8 cellular contexts compared by ENCODE assay signal in genomic region chr17:78289802-78290363, GRCh38. TPM values are rescaled to one million over a fixed set of nuclear protein-coding genes. Genes with fewer than 3 reads are reported as not detected.
A peak's percentile ranks its signal among the peaks of the same experiment; 100 is the strongest.
DNase-seq lines count a peak whose midpoint lies in the region; ATAC-seq and TF ChIP-seq lines count a peak whose summit lies in the region.

No MANE protein-coding gene starts in this region.

- H3K36me3 Mint-ChIP-seq in activated naive CD8-positive, alpha-beta T cell treated with anti-CD3 and anti-CD28 coated beads, Interleukin-2, amount 50 U/mL, for 24 hours (ENCODE audit: low read depth): no peaks in the 10 kb centered on the region

- H3K4me3 ChIP-seq in GM12865 (ENCODE audit: low read depth, low read length) (no peak overlapping the region), heart right ventricle (no peak overlapping the region)

- no peaks in the 10 kb centered on the region for H3K9me3 Mint-ChIP-seq in activated naive CD8-positive, alpha-beta T cell treated with anti-CD3 and anti-CD28 coated beads, Interleukin-2, amount 50 U/mL, for 24 hours

- intact Hi-C loops in heart right ventricle (cut with DNase I): loop anchor here (1.0 to 5.0 kb wide), 7 partner anchors 47 to 133 kb away; partner anchors contain the start of gene SOCS3 (in 6 of the 10)

- H3K4me1 Mint-ChIP-seq in activated naive CD8-positive, alpha-beta T cell treated with anti-CD3 and anti-CD28 coated beads, Interleukin-2, amount 50 U/mL, for 24 hours: peaks cover 2% of the 10 kb centered on the region

- H3K27me3 ChIP-seq in heart right ventricle: no peaks in the 10 kb centered on the region

- DNase-seq in GM12865 (ENCODE audit: low read depth) (peak; percentile 90), NCI-H146 treated with DMSO at 0.1 percent for 48 hours (lab: John Stamatoyannopoulos, UW; ENCODE audit: unreplicated experiment) (peak; percentile 58), SW480 (ENCODE audit: low spot score) (peak; percentile 83), heart right ventricle (peak; percentile 71 to 85), putamen (ENCODE audit: low spot score) (peak; percentile 67)
- DNase-seq in activated naive CD8-positive, alpha-beta T cell treated with anti-CD3 and anti-CD28 coated beads, Interleukin-2, amount 50 U/mL, for 24 hours: peak; percentile 72

- no peaks in the 10 kb centered on the region for H3K9me3 ChIP-seq in heart right ventricle

- no peaks in the 10 kb centered on the region for H3K27me3 Mint-ChIP-seq in activated naive CD8-positive, alpha-beta T cell treated with anti-CD3 and anti-CD28 coated beads, Interleukin-2, amount 50 U/mL, for 24 hours

- no peak overlapping the region for H3K27ac Mint-ChIP-seq in activated naive CD8-positive, alpha-beta T cell treated with anti-CD3 and anti-CD28 coated beads, Interleukin-2, amount 50 U/mL, for 24 hours

- peak; percentile 88 for TF ChIP-seq CTCF in GM12865 (IDR thresholded peaks at IDR 0.05; ENCODE audit: insufficient read depth, low read depth, low read length, missing control alignments)
- peak; percentile 61 to 85 (median 76) for TF ChIP-seq CTCF in heart right ventricle (IDR thresholded peaks at IDR 0.05)

- H3K27ac ChIP-seq in heart right ventricle: no peak overlapping the region

- H3K4me3 Mint-ChIP-seq in activated naive CD8-positive, alpha-beta T cell treated with anti-CD3 and anti-CD28 coated beads, Interleukin-2, amount 50 U/mL, for 24 hours: no peak overlapping the region

- 31 to 32% methylated on average over 15 of the region's 15 CpGs for WGBS in heart right ventricle, 2 donors

- H3K4me1 ChIP-seq in heart right ventricle: peaks cover 0 to 28% (median 8%) of the 10 kb centered on the region in 9 donors

- ATAC-seq in activated naive CD8-positive, alpha-beta T cell treated with anti-CD3 and anti-CD28 coated beads, Interleukin-2, amount 50 U/mL, for 24 hours: peak; percentile 97
- ATAC-seq in heart right ventricle (peak; percentile 84 to 95 (median 92)), HG03095 (IDR thresholded peaks at IDR 0.05; ENCODE audit: unreplicated experiment) (no peak), GM19351 (IDR thresholded peaks at IDR 0.05; ENCODE audit: unreplicated experiment) (no peak)

- no peaks in the 10 kb centered on the region for H3K36me3 ChIP-seq in heart right ventricle

RNA-seq across cellular contexts. Expression of gene TMEM235, which starts 58.5 kb away (rescaled TPM):
- total RNA-seq in heart right ventricle: not detected
- not detected for polyA plus RNA-seq in heart right ventricle

Comparison
In these comparisons a context has a peak if more than half of its experiments do, and no peak if none do; other contexts are left out.
1. ATAC-seq: peak in activated naive CD8-positive, alpha-beta T cell treated with anti-CD3 and anti-CD28 coated beads, Interleukin-2, amount 50 U/mL, for 24 hours (single experiment) and heart right ventricle (8 of 8); none in HG03095 (single experiment) and GM19351 (single experiment).
2. Peak in every context shown above with its lines, with median percentiles within 50 percentile points of each other: DNase-seq.